ENCODE assay signal across 30 cellular contexts in genomic region chr6:8192597-8192996, GRCh38.
"Had no signal": no experiment of that assay in that cellular context is flagged by ENCODE, and none has a peak within 500 bp of the region (broad histone marks: within the 10 kb centered on the region; RNA-seq: fewer than 3 reads in every experiment).

No MANE protein-coding gene starts in this region.

- H3K9me3 Mint-ChIP-seq: activated CD4-positive, alpha-beta T cell treated with anti-CD3 and anti-CD28 coated beads, Interleukin-2, amount 10 ng/mL, durations not matched to agents 7 days and 5 days; activated naive CD8-positive, alpha-beta T cell treated with anti-CD3 and anti-CD28 coated beads for 36 hours; activated T-cell treated with anti-CD3 and anti-CD28 coated beads, Interleukin-2, amount 50 U/mL, for 4 hours; activated T-helper 17 cell treated with anti-CD3 and anti-CD28 coated beads, Interleukin-2, amount 50 U/mL, for 72 hours had no signal

- ATAC-seq: activated CD4-positive, alpha-beta T cell treated with anti-CD3 and anti-CD28 coated beads for 36 hours; activated CD4-positive, CD25-positive, alpha-beta regulatory T cell treated with anti-CD3 and anti-CD28 coated beads, Interleukin-2, amount 50 U/mL, for 24 hours; activated CD8-positive, alpha-beta T cell treated with anti-CD3 and anti-CD28 coated beads, Interleukin-2, amount 10 ng/mL, durations not matched to agents 7 days and 5 days; activated T-cell treated with anti-CD3 and anti-CD28 coated beads, Interleukin-2, amount 50 U/mL, for 4 hours; activated T-helper 17 cell treated with anti-CD3 and anti-CD28 coated beads, Interleukin-2, amount 50 U/mL, for 72 hours; PC-3; Right ventricle myocardium inferior had no signal

- H3K4me1 Mint-ChIP-seq: activated CD4-positive, alpha-beta T cell treated with anti-CD3 and anti-CD28 coated beads for 36 hours; activated CD4-positive, alpha-beta T cell treated with anti-CD3 and anti-CD28 coated beads, Interleukin-2, amount 10 ng/mL, durations not matched to agents 7 days and 5 days; activated naive CD8-positive, alpha-beta T cell treated with anti-CD3 and anti-CD28 coated beads for 36 hours; activated T-helper 17 cell treated with anti-CD3 and anti-CD28 coated beads, Interleukin-2, amount 50 U/mL, for 72 hours had no signal

- H3K36me3 Mint-ChIP-seq: activated naive CD8-positive, alpha-beta T cell treated with anti-CD3 and anti-CD28 coated beads for 36 hours; WTC11 had no signal

- H3K27me3 ChIP-seq: brain microvascular endothelial cell had no signal

- H3K27ac ChIP-seq: brain microvascular endothelial cell, KMS-11, RWPE1 had no signal

- H3K4me2 ChIP-seq: KMS-11 had no signal

- H3K9ac ChIP-seq: KMS-11 had no signal

- DNase-seq: activated CD4-positive, alpha-beta T cell treated with anti-CD3 and anti-CD28 coated beads for 36 hours; activated CD4-positive, alpha-beta T cell treated with anti-CD3 and anti-CD28 coated beads, Interleukin-2, amount 10 ng/mL, durations not matched to agents 7 days and 5 days; activated CD4-positive, alpha-beta T cell treated with anti-CD3 and anti-CD28 coated beads, Interleukin-2, amount 50 U/mL, for 48 hours; activated CD8-positive, alpha-beta T cell treated with anti-CD3 and anti-CD28 coated beads, Interleukin-2, amount 10 ng/mL, durations not matched to agents 7 days and 5 days; activated effector memory CD4-positive, alpha-beta T cell treated with anti-CD3 and anti-CD28 coated beads, Interleukin-2, amount 50 U/mL, for 16 hours; activated naive CD4-positive, alpha-beta T cell; activated naive CD4-positive, alpha-beta T cell treated with anti-CD3 and anti-CD28 coated beads, Interleukin-2, amount 50 U/mL, for 16 hours; activated naive CD8-positive, alpha-beta T cell treated with anti-CD3 and anti-CD28 coated beads for 36 hours; activated T-cell treated with anti-CD3 and anti-CD28 coated beads, Interleukin-2, amount 50 U/mL, for 4 hours; amniotic stem cell; aorta; brain microvascular endothelial cell; central memory CD4-positive, alpha-beta T cell; MM.1S; MV-4-11; NCI-H1092; NCI-H1436 treated with DMSO at 0.1 percent for 48 hours; NCI-H1694 treated with DMSO at 0.1 percent for 48 hours; NCI-H2029; NCI-H345; NCI-H524 treated with DMSO at 0.1 percent for 48 hours; NK-92 treated with Interleukin-12 subunit alpha and Interleukin-12 subunit beta, amount 100 ng/mL, for 24 hours; PC-3; SIG-M5 had no signal

- H3K27ac Mint-ChIP-seq: activated CD4-positive, alpha-beta T cell treated with anti-CD3 and anti-CD28 coated beads for 36 hours; activated CD4-positive, alpha-beta T cell treated with anti-CD3 and anti-CD28 coated beads, Interleukin-2, amount 10 ng/mL, durations not matched to agents 7 days and 5 days; activated CD8-positive, alpha-beta T cell treated with anti-CD3 and anti-CD28 coated beads, Interleukin-2, amount 10 ng/mL, durations not matched to agents 7 days and 5 days; activated naive CD8-positive, alpha-beta T cell treated with anti-CD3 and anti-CD28 coated beads for 36 hours; activated T-helper 17 cell treated with anti-CD3 and anti-CD28 coated beads, Interleukin-2, amount 50 U/mL, for 72 hours; WTC11 had no signal

- H3K4me3 Mint-ChIP-seq: activated CD4-positive, alpha-beta T cell treated with anti-CD3 and anti-CD28 coated beads for 36 hours; activated CD4-positive, alpha-beta T cell treated with anti-CD3 and anti-CD28 coated beads, Interleukin-2, amount 10 ng/mL, durations not matched to agents 7 days and 5 days; activated CD8-positive, alpha-beta T cell treated with anti-CD3 and anti-CD28 coated beads, Interleukin-2, amount 10 ng/mL, durations not matched to agents 7 days and 5 days; activated naive CD8-positive, alpha-beta T cell treated with anti-CD3 and anti-CD28 coated beads for 36 hours; activated T-cell treated with anti-CD3 and anti-CD28 coated beads, Interleukin-2, amount 50 U/mL, for 4 hours; activated T-helper 17 cell treated with anti-CD3 and anti-CD28 coated beads, Interleukin-2, amount 50 U/mL, for 72 hours; WTC11 had no signal

- H3K36me3 ChIP-seq: brain microvascular endothelial cell had no signal
